9 cellular contexts compared by ENCODE assay signal in the genomic region with DNA sequence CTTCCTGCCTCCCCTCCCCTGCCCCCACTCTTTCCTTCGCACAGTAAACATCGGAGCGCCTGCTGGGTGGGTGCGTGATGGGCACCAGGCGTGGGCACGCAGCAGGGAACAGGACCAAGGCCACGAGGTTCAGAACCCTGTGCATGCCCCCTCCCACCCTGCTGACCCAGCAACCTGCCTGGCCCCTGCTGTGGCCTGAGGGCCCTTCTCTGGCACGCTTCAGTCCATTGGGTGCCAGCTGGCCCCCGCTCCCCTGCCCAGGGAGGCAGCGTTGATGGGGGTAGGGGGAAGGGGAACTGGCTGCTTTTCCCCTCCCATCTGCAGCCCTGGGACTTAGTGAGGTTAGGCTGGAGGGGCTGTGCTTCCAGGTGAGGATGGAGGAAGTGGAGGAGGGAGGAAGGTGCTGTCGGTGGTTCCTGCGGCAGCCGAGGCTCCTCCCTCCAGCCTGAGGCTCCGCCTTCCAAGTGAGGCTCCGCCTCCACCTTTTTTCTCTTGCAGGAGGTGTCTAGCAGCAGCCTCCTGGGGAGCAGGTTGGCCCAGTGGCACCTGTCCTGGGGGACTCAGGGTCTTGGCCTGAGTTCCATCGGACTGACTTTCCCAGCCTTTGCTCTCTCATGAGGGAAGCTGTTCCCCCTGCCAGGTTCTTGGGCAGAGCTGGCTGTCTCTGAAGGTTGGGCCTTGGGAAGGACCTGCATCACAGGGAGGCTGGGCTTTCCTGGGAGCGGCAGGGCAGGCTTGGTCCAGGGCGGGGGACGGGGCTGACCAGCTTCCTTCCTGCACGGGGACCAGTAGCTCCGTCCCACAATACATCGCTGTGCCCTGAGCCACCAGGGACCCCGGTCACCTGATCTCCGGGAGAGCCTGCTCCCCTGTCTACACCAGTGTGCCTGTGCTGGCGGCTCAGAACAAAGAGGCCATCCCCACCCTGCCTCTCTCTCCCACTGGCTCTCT. TPM values are rescaled to one million over a fixed set of nuclear protein-coding genes. Genes with fewer than 3 reads are reported as not detected.
DNase-seq lines count a peak whose midpoint lies in the region; ATAC-seq and TF ChIP-seq lines count a peak whose summit lies in the region.
"Had no signal": no experiment of that assay in that cellular context is flagged by ENCODE, and none has a peak within 500 bp of the region (broad histone marks: within the 10 kb centered on the region; RNA-seq: fewer than 3 reads in every experiment).

No MANE protein-coding gene starts in this region.

- H3K27ac ChIP-seq in foreskin keratinocyte (no peak overlapping the region), sigmoid colon (peak overlapping the region; percentile 68 to 86 (median 84))

- intact Hi-C loops in Caco-2 (cut with micrococcal nuclease; ENCODE audit: unreplicated experiment) = no loop called here
- intact Hi-C loops in sigmoid colon (cut with DNase I) = loop anchor here (2.0 kb wide), 1 partner anchor 42 kb away; no protein-coding TSS in a partner anchor

- no peak for TF ChIP-seq CTCF in Caco-2 (IDR thresholded peaks at IDR 0.05; ENCODE audit: insufficient read depth in 1 of 2, low read depth in 1 of 2, low read length in 1 of 2, severe bottlenecking in 1 of 2, unreplicated experiment in 1 of 2)
- no peak for TF ChIP-seq CTCF in foreskin keratinocyte (conservative IDR thresholded peaks at IDR 0.05)
- no peak for TF ChIP-seq CTCF in sigmoid colon (IDR thresholded peaks at IDR 0.05)

- no peaks in the 10 kb centered on the region for H3K4me1 Mint-ChIP-seq in Caco-2 (ENCODE audit: low read depth, unreplicated experiment)
- peaks cover 8% of the 10 kb centered on the region for H3K4me1 Mint-ChIP-seq in activated CD8-positive, alpha-beta T cell treated with anti-CD3 and anti-CD28 coated beads, Interleukin-2, amount 10 ng/mL, durations not matched to agents 7 days and 5 days (ENCODE audit: low read depth)

- no peaks in the 10 kb centered on the region for H3K4me1 ChIP-seq in Caco-2
- no peaks in the 10 kb centered on the region for H3K4me1 ChIP-seq in foreskin keratinocyte
- H3K4me1 ChIP-seq in sigmoid colon = peaks cover 0 to 91% (median 90%) of the 10 kb centered on the region in 4 donors

- H3K4me3 ChIP-seq in Caco-2 (ENCODE audit: low read depth, low read length) (no peak overlapping the region), sigmoid colon (peak overlapping the region in 3 of 4 donors; percentile 6 to 35 (median 32))

- WGBS in sigmoid colon, 2 donors = 72 to 82% methylated on average over 25 of the region's 25 CpGs

- peak; percentile 52 for ATAC-seq in activated CD8-positive, alpha-beta T cell treated with anti-CD3 and anti-CD28 coated beads, Interleukin-2, amount 10 ng/mL, durations not matched to agents 7 days and 5 days
- ATAC-seq in foreskin keratinocyte (peak; percentile 42), HG03097 (IDR thresholded peaks at IDR 0.05; ENCODE audit: low FRiP score, unreplicated experiment) (no peak)
- ATAC-seq: stimulated activated naive CD8-positive, alpha-beta T cell treated with anti-CD3 and anti-CD28 coated beads, Interleukin-15, amount 100 ng/mL, for 72 hours had no signal

- no peak for TF ChIP-seq EP300 in sigmoid colon (IDR thresholded peaks at IDR 0.05)

- H3K9me3 ChIP-seq in Caco-2 (no peaks in the 10 kb centered on the region), sigmoid colon (no peaks in the 10 kb centered on the region)

- H3K27me3 Mint-ChIP-seq in Caco-2 (ENCODE audit: insufficient read depth, unreplicated experiment) = no peaks in the 10 kb centered on the region
- no peaks in the 10 kb centered on the region for H3K27me3 Mint-ChIP-seq in activated CD8-positive, alpha-beta T cell treated with anti-CD3 and anti-CD28 coated beads, Interleukin-2, amount 10 ng/mL, durations not matched to agents 7 days and 5 days (ENCODE audit: low read depth)
- H3K27me3 Mint-ChIP-seq: stimulated activated naive CD8-positive, alpha-beta T cell treated with anti-CD3 and anti-CD28 coated beads, Interleukin-15, amount 100 ng/mL, for 72 hours had no signal

- BruUV-seq in Caco-2 (replicated peaks; lab: Mats Ljungman, UMichigan) = no TSS peak

- CTCF ChIA-PET in Caco-2 (lab: Charles Lee) = no interaction called here
- CTCF ChIA-PET in activated CD8-positive, alpha-beta T cell treated with anti-CD3 and anti-CD28 coated beads, Interleukin-2, amount 10 ng/mL, durations not matched to agents 7 days and 5 days (lab: Charles Lee) = no interaction called here

- H3K36me3 ChIP-seq in Caco-2 (ENCODE audit: control insufficient read depth, insufficient read depth, low read length) (peaks cover 1% of the 10 kb centered on the region), sigmoid colon (peaks cover 7 to 28% (median 13%) of the 10 kb centered on the region in 4 donors)

- no peak for TF ChIP-seq POLR2A in sigmoid colon (IDR thresholded peaks at IDR 0.05)

- no peak overlapping the region for H3K27ac Mint-ChIP-seq in Caco-2 (ENCODE audit: unreplicated experiment)
- H3K27ac Mint-ChIP-seq in activated CD8-positive, alpha-beta T cell treated with anti-CD3 and anti-CD28 coated beads, Interleukin-2, amount 10 ng/mL, durations not matched to agents 7 days and 5 days = no peak overlapping the region
- H3K27ac Mint-ChIP-seq: stimulated activated naive CD8-positive, alpha-beta T cell treated with anti-CD3 and anti-CD28 coated beads, Interleukin-15, amount 100 ng/mL, for 72 hours had no signal

- H3K4me3 Mint-ChIP-seq in Caco-2 (ENCODE audit: unreplicated experiment) = no peak overlapping the region
- H3K4me3 Mint-ChIP-seq in activated CD8-positive, alpha-beta T cell treated with anti-CD3 and anti-CD28 coated beads, Interleukin-2, amount 10 ng/mL, durations not matched to agents 7 days and 5 days = no peak overlapping the region
- H3K4me3 Mint-ChIP-seq: stimulated activated naive CD8-positive, alpha-beta T cell treated with anti-CD3 and anti-CD28 coated beads, Interleukin-15, amount 100 ng/mL, for 72 hours had no signal

- POLR2A ChIA-PET in Caco-2 (lab: Charles Lee) = no interaction called here
- POLR2A ChIA-PET in activated CD8-positive, alpha-beta T cell treated with anti-CD3 and anti-CD28 coated beads, Interleukin-2, amount 10 ng/mL, durations not matched to agents 7 days and 5 days (lab: Charles Lee) = no interaction called here

- DNase-seq in Caco-2 (peak; percentile 38 to 42), foreskin keratinocyte (no peak), sigmoid colon (peak; percentile 77), NCI-H774 (lab: John Stamatoyannopoulos, UW) (no peak), NCI-H226 (no peak)
- DNase-seq in activated CD8-positive, alpha-beta T cell treated with anti-CD3 and anti-CD28 coated beads, Interleukin-2, amount 10 ng/mL, durations not matched to agents 7 days and 5 days = peak; percentile 56
- DNase-seq in NK-92 treated with Interleukin-12 subunit alpha and Interleukin-12 subunit beta, amount 100 ng/mL, for 24 hours (lab: John Stamatoyannopoulos, UW) = no peak

- no peaks in the 10 kb centered on the region for H3K9me3 Mint-ChIP-seq in Caco-2 (ENCODE audit: unreplicated experiment)
- H3K9me3 Mint-ChIP-seq in activated CD8-positive, alpha-beta T cell treated with anti-CD3 and anti-CD28 coated beads, Interleukin-2, amount 10 ng/mL, durations not matched to agents 7 days and 5 days (ENCODE audit: insufficient read depth) = no peaks in the 10 kb centered on the region
- H3K9me3 Mint-ChIP-seq: stimulated activated naive CD8-positive, alpha-beta T cell treated with anti-CD3 and anti-CD28 coated beads, Interleukin-15, amount 100 ng/mL, for 72 hours had no signal

- no peaks in the 10 kb centered on the region for H3K27me3 ChIP-seq in Caco-2 (replicated peaks; ENCODE audit: control insufficient read depth, insufficient read depth, low read length)
- no peaks in the 10 kb centered on the region for H3K27me3 ChIP-seq in foreskin keratinocyte
- H3K27me3 ChIP-seq in sigmoid colon = no peaks in the 10 kb centered on the region

- peaks cover 28% of the 10 kb centered on the region for H3K36me3 Mint-ChIP-seq in Caco-2 (ENCODE audit: insufficient read depth, unreplicated experiment)
- peaks cover 9% of the 10 kb centered on the region for H3K36me3 Mint-ChIP-seq in activated CD8-positive, alpha-beta T cell treated with anti-CD3 and anti-CD28 coated beads, Interleukin-2, amount 10 ng/mL, durations not matched to agents 7 days and 5 days (ENCODE audit: low read depth)

RNA-seq across cellular contexts. Expression of a gene that starts 7.3 kb away (rescaled TPM):
- total RNA-seq in Caco-2 (2022) (43.3 and 45.7 TPM in 2 replicates), foreskin keratinocyte (22.0 and 23.9 TPM in 2 replicates), sigmoid colon (10 to 100 TPM; 16.5 to 29.9 (median 19.3) TPM)
- 10 to 100 TPM; 34.2 to 35.6 TPM for total RNA-seq in activated CD8-positive, alpha-beta T cell treated with anti-CD3 and anti-CD28 coated beads, Interleukin-2, amount 10 ng/mL, durations not matched to agents 7 days and 5 days
- polyA plus RNA-seq in foreskin keratinocyte (10.7 and 11.9 TPM in 2 replicates), sigmoid colon (10 to 100 TPM in 2 of 3 donors, 1 to 10 TPM in 1; 7.2 to 21.8 (median 15.0) TPM)

RNA-seq across cellular contexts. Expression of a gene that starts 29.6 kb away (rescaled TPM):
- total RNA-seq in Caco-2 (2022) (2,154 and 2,157 TPM in 2 replicates), foreskin keratinocyte (1,955 and 2,022 TPM in 2 replicates), sigmoid colon (1,000 to 10,000 TPM; 1,842 to 2,448 (median 2,055) TPM)
- 1,000 to 10,000 TPM; 1,524 to 1,558 TPM for total RNA-seq in activated CD8-positive, alpha-beta T cell treated with anti-CD3 and anti-CD28 coated beads, Interleukin-2, amount 10 ng/mL, durations not matched to agents 7 days and 5 days
- polyA plus RNA-seq in foreskin keratinocyte (1,478 and 1,570 TPM in 2 replicates), sigmoid colon (1,000 to 10,000 TPM in 2 of 3 donors, 100 to 1,000 TPM in 1; 906 to 1,654 (median 1,225) TPM)

RNA-seq across cellular contexts. Expression of a gene that starts 43.9 kb away (rescaled TPM):
- total RNA-seq in Caco-2 (2022) (58.6 and 66.4 TPM in 2 replicates), foreskin keratinocyte (61.9 and 67.6 TPM in 2 replicates), sigmoid colon (100 to 1,000 TPM in 3 of 4 donors, 10 to 100 TPM in 1; 91.3 to 167 (median 125) TPM)
- 10 to 100 TPM; 43.0 to 44.9 TPM for total RNA-seq in activated CD8-positive, alpha-beta T cell treated with anti-CD3 and anti-CD28 coated beads, Interleukin-2, amount 10 ng/mL, durations not matched to agents 7 days and 5 days
- polyA plus RNA-seq in foreskin keratinocyte (59.9 and 69.1 TPM in 2 replicates), sigmoid colon (10 to 100 TPM; 38.4 to 66.8 (median 52.9) TPM)

RNA-seq across cellular contexts. Expression of a gene that starts 51.9 kb away (rescaled TPM):
- total RNA-seq in Caco-2 (2022) (11.9 and 14.7 TPM in 2 replicates), foreskin keratinocyte (18.1 and 20.1 TPM in 2 replicates), sigmoid colon (10 to 100 TPM; 35.4 to 53.2 (median 44.8) TPM)
- 10 to 100 TPM; 59.1 to 63.1 TPM for total RNA-seq in activated CD8-positive, alpha-beta T cell treated with anti-CD3 and anti-CD28 coated beads, Interleukin-2, amount 10 ng/mL, durations not matched to agents 7 days and 5 days
- polyA plus RNA-seq in foreskin keratinocyte (10.0 and 10.4 TPM in 2 replicates), sigmoid colon (10 to 100 TPM; 22.8 to 39.1 (median 23.8) TPM)

Comparison
In these comparisons a context has a peak if more than half of its experiments do, and no peak if none do; other contexts are left out.
1. DNase-seq: peak in Caco-2 (2 of 2), activated CD8-positive, alpha-beta T cell treated with anti-CD3 and anti-CD28 coated beads, Interleukin-2, amount 10 ng/mL, durations not matched to agents 7 days and 5 days (single experiment) and sigmoid colon (single experiment); none in foreskin keratinocyte (0 of 2), NCI-H774 (single experiment), NK-92 treated with Interleukin-12 subunit alpha and Interleukin-12 subunit beta, amount 100 ng/mL, for 24 hours (single experiment) and NCI-H226 (single experiment).